In the genomic region with DNA sequence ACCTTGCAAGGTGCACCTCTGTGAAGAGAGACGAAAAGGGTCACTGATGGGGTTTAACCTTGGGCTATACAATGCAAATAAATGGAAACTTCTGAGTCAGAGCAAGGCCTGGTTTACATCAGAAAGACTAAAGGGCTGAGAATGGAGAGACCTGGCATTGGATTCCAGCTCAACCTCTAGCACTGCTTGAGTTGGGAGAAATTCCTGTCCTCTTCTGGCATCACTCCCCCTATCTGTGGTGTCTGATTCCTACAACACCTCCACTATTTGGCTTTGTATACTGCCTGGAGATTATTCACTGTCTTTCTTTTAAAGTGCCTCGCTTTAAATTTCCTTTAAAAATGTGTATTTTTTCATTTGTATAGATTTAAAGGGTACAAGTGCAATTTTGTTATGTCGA, we compare ENCODE assay signal across 25 cellular contexts.
DNase-seq lines count a peak whose midpoint lies in the region; ATAC-seq and TF ChIP-seq lines count a peak whose summit lies in the region.
"Had no signal": no experiment of that assay in that cellular context is flagged by ENCODE, and none has a peak within 500 bp of the region (broad histone marks: within the 10 kb centered on the region; RNA-seq: fewer than 3 reads in every experiment).

No MANE protein-coding gene starts in this region.

- no peak overlapping the region for H3K4me3 ChIP-seq in NB4 (ENCODE audit: low read depth, low read length)
- H3K4me3 ChIP-seq: gastrocnemius medialis, spleen had no signal

- H3K4me1 Mint-ChIP-seq in endothelial cell (ENCODE audit: unreplicated experiment) (no peaks in the 10 kb centered on the region), type B pancreatic cell (ENCODE audit: unreplicated experiment) (no peaks in the 10 kb centered on the region)
- no peaks in the 10 kb centered on the region for H3K4me1 Mint-ChIP-seq in activated T-cell treated with anti-CD3 and anti-CD28 coated beads, Interleukin-2, amount 50 U/mL, for 4 hours (ENCODE audit: low read depth)
- H3K4me1 Mint-ChIP-seq: activated naive CD8-positive, alpha-beta T cell treated with anti-CD3 and anti-CD28 coated beads, Interleukin-2, amount 10 ng/mL, durations not matched to agents 7 days and 5 days; B cell; central memory CD8-positive, alpha-beta T cell had no signal

- H3K4me3 Mint-ChIP-seq in endothelial cell (ENCODE audit: unreplicated experiment) (no peak overlapping the region), type B pancreatic cell (no peak overlapping the region)
- no peak overlapping the region for H3K4me3 Mint-ChIP-seq in activated T-cell treated with anti-CD3 and anti-CD28 coated beads, Interleukin-2, amount 50 U/mL, for 4 hours
- H3K4me3 Mint-ChIP-seq: activated naive CD8-positive, alpha-beta T cell treated with anti-CD3 and anti-CD28 coated beads, Interleukin-2, amount 10 ng/mL, durations not matched to agents 7 days and 5 days; B cell; central memory CD8-positive, alpha-beta T cell had no signal

- ATAC-seq in activated T-cell treated with anti-CD3 and anti-CD28 coated beads, Interleukin-2, amount 50 U/mL, for 4 hours: no peak
- no peak for ATAC-seq in HG03520 (IDR thresholded peaks at IDR 0.05; ENCODE audit: unreplicated experiment)
- ATAC-seq: gastrocnemius medialis had no signal

- no peak for TF ChIP-seq POLR2A in NB4 (IDR thresholded peaks at IDR 0.05; ENCODE audit: extremely low read depth, insufficient read length)

- no peaks in the 10 kb centered on the region for H3K36me3 Mint-ChIP-seq in endothelial cell (ENCODE audit: low read depth, unreplicated experiment)
- H3K36me3 Mint-ChIP-seq in type B pancreatic cell: no peaks in the 10 kb centered on the region
- no peaks in the 10 kb centered on the region for H3K36me3 Mint-ChIP-seq in activated T-cell treated with anti-CD3 and anti-CD28 coated beads, Interleukin-2, amount 50 U/mL, for 4 hours (ENCODE audit: insufficient read depth)
- H3K36me3 Mint-ChIP-seq: activated naive CD8-positive, alpha-beta T cell treated with anti-CD3 and anti-CD28 coated beads, Interleukin-2, amount 10 ng/mL, durations not matched to agents 7 days and 5 days had no signal

- H3K9me3 Mint-ChIP-seq in endothelial cell (ENCODE audit: unreplicated experiment) (no peaks in the 10 kb centered on the region), type B pancreatic cell (no peaks in the 10 kb centered on the region)
- H3K9me3 Mint-ChIP-seq in activated T-cell treated with anti-CD3 and anti-CD28 coated beads, Interleukin-2, amount 50 U/mL, for 4 hours: no peaks in the 10 kb centered on the region
- H3K9me3 Mint-ChIP-seq: central memory CD8-positive, alpha-beta T cell had no signal

- H3K27me3 Mint-ChIP-seq in endothelial cell (ENCODE audit: unreplicated experiment): no peaks in the 10 kb centered on the region
- H3K27me3 Mint-ChIP-seq in type B pancreatic cell: peaks cover 26% of the 10 kb centered on the region
- H3K27me3 Mint-ChIP-seq in activated T-cell treated with anti-CD3 and anti-CD28 coated beads, Interleukin-2, amount 50 U/mL, for 4 hours (ENCODE audit: low read depth): no peaks in the 10 kb centered on the region
- H3K27me3 Mint-ChIP-seq: activated naive CD8-positive, alpha-beta T cell treated with anti-CD3 and anti-CD28 coated beads, Interleukin-2, amount 10 ng/mL, durations not matched to agents 7 days and 5 days; B cell had no signal

- TF ChIP-seq CTCF in NB4 (IDR thresholded peaks at IDR 0.05; ENCODE audit: low read depth, low read length) (peak; percentile 27), endothelial cell (IDR thresholded peaks at IDR 0.05; ENCODE audit: unreplicated experiment) (peak; percentile 56), type B pancreatic cell (conservative IDR thresholded peaks at IDR 0.05) (peak; percentile 44)

- H3K27ac Mint-ChIP-seq in endothelial cell (ENCODE audit: unreplicated experiment) (no peak overlapping the region), type B pancreatic cell (no peak overlapping the region)
- H3K27ac Mint-ChIP-seq: activated naive CD8-positive, alpha-beta T cell treated with anti-CD3 and anti-CD28 coated beads, Interleukin-2, amount 10 ng/mL, durations not matched to agents 7 days and 5 days; B cell had no signal

- DNase-seq in NCI-H82 (lab: John Stamatoyannopoulos, UW) (peak; percentile 4), NCI-H82 treated with DMSO at 0.1 percent for 48 hours (lab: John Stamatoyannopoulos, UW; ENCODE audit: unreplicated experiment) (no peak), NB4 (ENCODE audit: low read depth) (no peak), endothelial cell (ENCODE audit: low spot score) (no peak), type B pancreatic cell (ENCODE audit: extremely low spot score, unreplicated experiment) (no peak), DMS79 treated with DMSO at 0.1 percent for 48 hours (lab: John Stamatoyannopoulos, UW) (no peak)
- DNase-seq in activated T-cell treated with anti-CD3 and anti-CD28 coated beads, Interleukin-2, amount 50 U/mL, for 4 hours: no peak
- DNase-seq: 8988T; activated CD4-positive, alpha-beta T cell treated with anti-CD3 and anti-CD28 coated beads, Interleukin-2, amount 50 U/mL, for 48 hours; activated CD4-positive, CD25-positive, alpha-beta regulatory T cell; activated CD8-positive, alpha-beta memory T cell treated with anti-CD3 and anti-CD28 coated beads, Interleukin-2, amount 50 U/mL, for 48 hours; activated effector memory CD4-positive, alpha-beta T cell treated with Interleukin-2 at 50 U/mL for 16 hours; activated naive CD8-positive, alpha-beta T cell treated with anti-CD3 and anti-CD28 coated beads, Interleukin-2, amount 10 ng/mL, durations not matched to agents 7 days and 5 days; Caco-2; gastrocnemius medialis; IMR-90; mammary epithelial cell; NCI-H1436; spleen; stimulated activated CD4-positive, alpha-beta T cell treated with anti-CD3 and anti-CD28 coated beads, Interleukin-4, amount 100 ng/mL, for 1 hour; stimulated activated naive CD4-positive, alpha-beta T cell treated with Interleukin-2 at 50 U/mL for 16 hours; T-helper 9 cell had no signal
